Comparison of ENCODE assay signal across 7 cellular contexts in the genomic region with DNA sequence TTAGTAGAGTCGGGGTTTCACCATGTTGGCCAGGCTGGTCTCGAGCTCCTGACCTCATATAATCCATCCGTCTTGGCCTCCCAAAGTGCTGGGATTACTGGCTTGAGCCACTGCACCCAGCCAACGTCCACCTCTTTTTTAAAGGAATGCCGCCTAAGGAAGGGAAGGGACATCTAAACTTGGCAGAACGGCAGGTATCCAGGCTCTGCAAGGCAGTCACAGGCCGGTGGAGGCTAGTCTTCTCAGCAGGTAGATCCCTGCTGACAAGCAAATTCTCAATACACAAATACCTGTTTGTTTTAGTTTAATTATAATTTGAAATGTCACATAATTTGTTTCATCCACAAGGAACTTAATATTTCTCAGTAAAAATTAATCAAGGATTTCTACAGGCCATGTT.
"Had no signal": no experiment of that assay in that cellular context is flagged by ENCODE, and none has a peak within 500 bp of the region (broad histone marks: within the 10 kb centered on the region; RNA-seq: fewer than 3 reads in every experiment).

No MANE protein-coding gene starts in this region.

- H3K4me3 ChIP-seq: GM23248 had no signal

- H3K36me3 Mint-ChIP-seq: IgD-negative memory B cell had no signal

- H3K27ac ChIP-seq: GM23248, HL-60 had no signal

- H3K4me1 Mint-ChIP-seq: H9, IgD-negative memory B cell had no signal

- DNase-seq: GM23248, H9, HCEC 1CT, KBM-7 had no signal

- H3K27ac Mint-ChIP-seq: H9, IgD-negative memory B cell had no signal

- H3K9ac ChIP-seq: GM23248 had no signal

- H3K4me3 Mint-ChIP-seq: H9, IgD-negative memory B cell had no signal

- H2AFZ ChIP-seq: GM23248 had no signal

- H3K9me3 Mint-ChIP-seq: H9, IgD-negative memory B cell had no signal

- H3K27me3 Mint-ChIP-seq: IgD-negative memory B cell had no signal

- ATAC-seq: HepG2 had no signal
